ENCODE assay signal across 37 cellular contexts in genomic region chr17:49862781-49863331, GRCh38. TPM values are rescaled to one million over a fixed set of nuclear protein-coding genes. Genes with fewer than 3 reads are reported as not detected.
DNase-seq lines count a peak whose midpoint lies in the region; ATAC-seq, FAIRE-seq and TF ChIP-seq lines count a peak whose summit lies in the region.
"Had no signal": no experiment of that assay in that cellular context is flagged by ENCODE, and none has a peak within 500 bp of the region (broad histone marks: within the 10 kb centered on the region; RNA-seq: fewer than 3 reads in every experiment).

No MANE protein-coding gene starts in this region.

- BruUV-seq in HepG2 (replicated peaks; lab: Mats Ljungman, UMichigan), result no TSS peak

- peak overlapping the region; percentile 41 for H3K27ac ChIP-seq in HepG2 (ENCODE audit: extremely low read length, insufficient read depth, low read length)
- no peak overlapping the region for H3K27ac ChIP-seq in prostate gland
- H3K27ac ChIP-seq: GM23248, KMS-11, left ventricle myocardium inferior, psoas muscle, SJSA1 had no signal

- ATAC-seq in HepG2, result peak; percentile 66
- ATAC-seq: effector memory CD8-positive, alpha-beta T cell; psoas muscle; stimulated activated effector memory CD8-positive, alpha-beta T cell treated with anti-CD3 and anti-CD28 coated beads, Interleukin-12 subunit alpha, Interleukin-12 subunit beta, amount 100 ng/mL, for 72 hours had no signal

- CTCF ChIA-PET in HepG2 (lab: Yijun Ruan, JAX; ENCODE audit: low intra/inter-chr PET ratio, low total read pairs), result interaction anchor here (5.0 kb wide), 1 partner anchor 133 kb away, joined by 284 read pairs; the partner anchor contains the start of gene DLX3
- CTCF ChIA-PET in activated CD4-positive, alpha-beta T cell treated with anti-CD3 and anti-CD28 coated beads, Interleukin-2, amount 10 ng/mL, durations not matched to agents 7 days and 5 days (lab: Charles Lee), result interaction anchor here (1.0 to 5.5 kb wide), 2 partner anchors 11 to 134 kb away, joined by 3 to 51 read pairs; partner anchors contain the start of gene DLX3

- H3K79me2 ChIP-seq in HepG2 (ENCODE audit: insufficient read depth, low read length), result no peaks in the 10 kb centered on the region

- H4K20me1 ChIP-seq in HepG2 (ENCODE audit: insufficient read depth, low read length), result no peaks in the 10 kb centered on the region

- in situ Hi-C loops in HepG2 (cut with HindIII; ENCODE audit: extremely low pct_ligation_motif_present, low pct_unique_long_range_greater_than_20kb), result loop anchor here (5.0 to 10.0 kb wide), 2 partner anchors 134 to 222 kb away; partner anchors contain the start of gene DLX3

- TF ChIP-seq EP300 in HepG2 (IDR thresholded peaks at IDR 0.05; ENCODE audit: low read depth in 2 of 2, low read length in 2 of 2) (peak in 1 of 2 experiments; percentile 50; a peak in 1 of 4 replicates), HepG2 (CRISPR knock-in tag; IDR thresholded peaks at IDR 0.05; ENCODE audit: borderline replicate concordance) (no peak)

- H3K9me3 ChIP-seq in HepG2 (ENCODE audit: low read length) (no peaks in the 10 kb centered on the region), prostate gland (no peaks in the 10 kb centered on the region)
- H3K9me3 ChIP-seq: left ventricle myocardium inferior, MG63, psoas muscle, SJSA1 had no signal

- TF ChIP-seq POLR2A in HepG2 (IDR thresholded peaks at IDR 0.05; ENCODE audit: insufficient read depth in 1 of 2, low read depth in 2 of 2, low read length in 2 of 2), result no peak
- TF ChIP-seq POLR2A in prostate gland (IDR thresholded peaks at IDR 0.05), result no peak

- H3K4me1 ChIP-seq in HepG2 (ENCODE audit: insufficient read depth, low read length) (peaks cover 56% of the 10 kb centered on the region), prostate gland (replicated peaks) (no peaks in the 10 kb centered on the region)

- intact Hi-C loops in HepG2 (cut with micrococcal nuclease; ENCODE audit: unreplicated experiment) (loop anchor here (10.0 kb wide), 1 partner anchor 222 kb away; no protein-coding TSS in a partner anchor), posterior vena cava (cut with DNase I) (loop anchor here (5.0 to 10.0 kb wide), 2 partner anchors 134 to 212 kb away; partner anchors contain the start of gene DLX3 (in 1 of the 2)), prostate gland (cut with DNase I) (no loop called here)

- H3K9ac ChIP-seq in HepG2 (ENCODE audit: insufficient read depth, low read depth, low read length), result no peak overlapping the region
- H3K9ac ChIP-seq: GM23248, KMS-11 had no signal

- H3K9me3 Mint-ChIP-seq in activated CD4-positive, alpha-beta T cell treated with anti-CD3 and anti-CD28 coated beads, Interleukin-2, amount 10 ng/mL, durations not matched to agents 7 days and 5 days, result no peaks in the 10 kb centered on the region
- H3K9me3 Mint-ChIP-seq: activated CD4-positive, alpha-beta memory T cell treated with anti-CD3 and anti-CD28 coated beads, Interleukin-2, amount 10 ng/mL, durations not matched to agents 7 days and 5 days; activated naive CD4-positive, alpha-beta T cell treated with anti-CD3 and anti-CD28 coated beads for 36 hours; CD4-positive, alpha-beta T cell; central memory CD8-positive, alpha-beta T cell; effector memory CD8-positive, alpha-beta T cell; stimulated activated effector memory CD8-positive, alpha-beta T cell treated with anti-CD3 and anti-CD28 coated beads, Interleukin-12 subunit alpha, Interleukin-12 subunit beta, amount 100 ng/mL, for 72 hours had no signal

- no peak overlapping the region for H2AFZ ChIP-seq in HepG2 (ENCODE audit: low read length)
- H2AFZ ChIP-seq: GM23248 had no signal

- no peak overlapping the region for H3K27ac Mint-ChIP-seq in activated CD4-positive, alpha-beta T cell treated with anti-CD3 and anti-CD28 coated beads, Interleukin-2, amount 10 ng/mL, durations not matched to agents 7 days and 5 days
- H3K27ac Mint-ChIP-seq: activated CD4-positive, alpha-beta memory T cell treated with anti-CD3 and anti-CD28 coated beads, Interleukin-2, amount 10 ng/mL, durations not matched to agents 7 days and 5 days; activated naive CD4-positive, alpha-beta T cell treated with anti-CD3 and anti-CD28 coated beads for 36 hours; CD4-positive, alpha-beta T cell; effector memory CD8-positive, alpha-beta T cell; stimulated activated effector memory CD8-positive, alpha-beta T cell treated with anti-CD3 and anti-CD28 coated beads, Interleukin-12 subunit alpha, Interleukin-12 subunit beta, amount 100 ng/mL, for 72 hours had no signal

- no peaks in the 10 kb centered on the region for H3K36me3 ChIP-seq in HepG2 (replicated peaks in 1 of 2; ENCODE audit: control insufficient read depth in 1 of 2, insufficient read depth in 2 of 2, low read length in 2 of 2)
- H3K36me3 ChIP-seq in prostate gland, result no peaks in the 10 kb centered on the region
- H3K36me3 ChIP-seq: left ventricle myocardium inferior, MG63, SJSA1 had no signal

- no peak overlapping the region for H3K4me3 Mint-ChIP-seq in activated CD4-positive, alpha-beta T cell treated with anti-CD3 and anti-CD28 coated beads, Interleukin-2, amount 10 ng/mL, durations not matched to agents 7 days and 5 days
- H3K4me3 Mint-ChIP-seq: activated CD4-positive, alpha-beta memory T cell treated with anti-CD3 and anti-CD28 coated beads, Interleukin-2, amount 10 ng/mL, durations not matched to agents 7 days and 5 days; activated naive CD4-positive, alpha-beta T cell treated with anti-CD3 and anti-CD28 coated beads for 36 hours; CD4-positive, alpha-beta T cell; central memory CD8-positive, alpha-beta T cell; effector memory CD8-positive, alpha-beta T cell; stimulated activated effector memory CD8-positive, alpha-beta T cell treated with anti-CD3 and anti-CD28 coated beads, Interleukin-12 subunit alpha, Interleukin-12 subunit beta, amount 100 ng/mL, for 72 hours had no signal

- DNase-seq in SKM-1 treated with dmso at 0.1 percent for 144 hours (lab: John Stamatoyannopoulos, UW; ENCODE audit: unreplicated experiment) (peak; percentile 45), SKM-1 (lab: John Stamatoyannopoulos, UW; ENCODE audit: unreplicated experiment) (no peak), UCSD-AML1 (lab: John Stamatoyannopoulos, UW; ENCODE audit: unreplicated experiment) (peak; percentile 65), HepG2 (ENCODE audit: low spot score) (peak; percentile 79), posterior vena cava (ENCODE audit: low spot score) (no peak), NCI-H524 treated with DMSO at 0.1 percent for 48 hours (lab: John Stamatoyannopoulos, UW) (no peak), prostate gland (ENCODE audit: low spot score) (no peak)
- no peak for DNase-seq in activated CD4-positive, alpha-beta T cell treated with anti-CD3 and anti-CD28 coated beads, Interleukin-2, amount 10 ng/mL, durations not matched to agents 7 days and 5 days
- DNase-seq: activated CD4-positive, alpha-beta memory T cell treated with anti-CD3 and anti-CD28 coated beads, Interleukin-2, amount 10 ng/mL, durations not matched to agents 7 days and 5 days; activated CD4-positive, CD25-positive, alpha-beta regulatory T cell treated with anti-CD3 and anti-CD28 coated beads, Interleukin-2, amount 50 U/mL, for 72 hours; activated CD8-positive, alpha-beta memory T cell treated with anti-CD3 and anti-CD28 coated beads, Interleukin-2, amount 50 U/mL, for 4 hours; activated naive CD4-positive, alpha-beta T cell treated with anti-CD3 and anti-CD28 coated beads for 36 hours; CD4-positive, alpha-beta T cell; DND-41; effector memory CD8-positive, alpha-beta T cell; GF-D8; GM23248; left ventricle myocardium inferior; MG63; NCI-H1694 treated with DMSO at 0.1 percent for 48 hours; NCI-H510A; psoas muscle; substantia nigra had no signal

- H3K4me2 ChIP-seq in HepG2 (ENCODE audit: low read depth, low read length), result peak overlapping the region; percentile 29; the same call in 1 of the 2 replicates
- H3K4me2 ChIP-seq: KMS-11 had no signal

- POLR2A ChIA-PET in HepG2 (lab: Yijun Ruan, JAX), result interaction anchor here (0.8 to 2.5 kb wide), 2 partner anchors 132 to 134 kb away, joined by 3 to 7 read pairs; partner anchors contain the start of gene DLX3
- POLR2A ChIA-PET in activated CD4-positive, alpha-beta T cell treated with anti-CD3 and anti-CD28 coated beads, Interleukin-2, amount 10 ng/mL, durations not matched to agents 7 days and 5 days (lab: Charles Lee), result no interaction called here

- H3K4me3 ChIP-seq in HepG2 (replicated peaks in 1 of 3; ENCODE audit: insufficient read depth in 1 of 3, low read depth in 2 of 3, low read length in 3 of 3) (peak overlapping the region in 1 of 3 experiments; percentile 27; a peak in 1 of 6 replicates), prostate gland (no peak overlapping the region)
- H3K4me3 ChIP-seq: GM23248, left ventricle myocardium inferior, MG63, psoas muscle, SJSA1 had no signal

- 0 out of 2 replicates have a peak, but pooled peaks have one; percentile 24 for TF ChIP-seq CTCF in HepG2 (CRISPR knock-in tag; IDR thresholded peaks at IDR 0.05)
- TF ChIP-seq CTCF in prostate gland (IDR thresholded peaks at IDR 0.05), result no peak

- H3K27me3 ChIP-seq in HepG2 (ENCODE audit: control insufficient read depth in 1 of 2, insufficient read depth in 2 of 2, low read length in 2 of 2) (peaks cover 0 to 11% of the 10 kb centered on the region in 2 experiments; a peak in 1 of 5 replicates), prostate gland (replicated peaks; ENCODE audit: insufficient read depth) (no peaks in the 10 kb centered on the region)
- H3K27me3 ChIP-seq: MG63 had no signal

- peak; percentile 43 for FAIRE-seq in HepG2 (lab: Jason Lieb, UNC)
- FAIRE-seq: D721Med, TTC549 had no signal

- H3K27me3 Mint-ChIP-seq in activated CD4-positive, alpha-beta T cell treated with anti-CD3 and anti-CD28 coated beads, Interleukin-2, amount 10 ng/mL, durations not matched to agents 7 days and 5 days, result peaks cover 11% of the 10 kb centered on the region
- H3K27me3 Mint-ChIP-seq: central memory CD8-positive, alpha-beta T cell had no signal

- no peaks in the 10 kb centered on the region for H3K36me3 Mint-ChIP-seq in activated CD4-positive, alpha-beta T cell treated with anti-CD3 and anti-CD28 coated beads, Interleukin-2, amount 10 ng/mL, durations not matched to agents 7 days and 5 days (ENCODE audit: low read depth)

- TF ChIP-seq RAD21 in HepG2 (CRISPR knock-in tag; IDR thresholded peaks at IDR 0.05), result no peak

- H3K4me1 Mint-ChIP-seq in activated CD4-positive, alpha-beta T cell treated with anti-CD3 and anti-CD28 coated beads, Interleukin-2, amount 10 ng/mL, durations not matched to agents 7 days and 5 days, result no peaks in the 10 kb centered on the region
- H3K4me1 Mint-ChIP-seq: activated CD4-positive, alpha-beta memory T cell treated with anti-CD3 and anti-CD28 coated beads, Interleukin-2, amount 10 ng/mL, durations not matched to agents 7 days and 5 days had no signal

- WGBS in HepG2 (ENCODE audit: low lambda C conversion rate), result 13% methylated on average over 4 of the region's 17 CpGs
- WGBS in prostate gland, result 57% methylated on average over 16 of the region's 17 CpGs

RNA-seq across cellular contexts. Expression of gene TAC4, which starts 15.0 kb away (rescaled TPM):
- total RNA-seq in HepG2 (2016; rRNA removed; fragmentation: Illumina TruSeq; extraction: Trizol) (not detected in 2 replicates), posterior vena cava (not detected), prostate gland (not detected)
- not detected in 2 replicates for total RNA-seq in HepG2 (2016; cell fraction: cytosol; rRNA removed; fragmentation: Illumina TruSeq; extraction: Trizol; ENCODE audit: low read depth)
- not detected in 2 replicates for total RNA-seq in HepG2 (2016; cell fraction: insoluble cytoplasmic fraction; rRNA removed; fragmentation: Illumina TruSeq; extraction: Trizol)
- total RNA-seq in HepG2 (2016; cell fraction: membrane; rRNA removed; fragmentation: Illumina TruSeq; extraction: Trizol), result not detected in 2 replicates
- not detected in 2 replicates for total RNA-seq in HepG2 (2016; cell fraction: nucleus; rRNA removed; fragmentation: Illumina TruSeq; extraction: Trizol)
- not detected in 2 replicates for polyA plus RNA-seq in HepG2 (2011; rRNA removed)
- not detected in 2 replicates for polyA plus RNA-seq in HepG2 (2011; cell fraction: cytosol; rRNA removed)
- not detected in 2 replicates for polyA plus RNA-seq in HepG2 (2011; cell fraction: nucleus; rRNA removed)
- polyA plus RNA-seq in HepG2 (2012), result not detected in 2 replicates
- polyA plus RNA-seq in HepG2 (2016; cell fraction: cytosol; fragmentation: Illumina TruSeq; extraction: Trizol; ENCODE audit: low read depth), result not detected in 2 replicates
- not detected in 2 replicates for polyA plus RNA-seq in HepG2 (2016; cell fraction: insoluble cytoplasmic fraction; fragmentation: Illumina TruSeq; extraction: Trizol; ENCODE audit: low read depth)
- polyA plus RNA-seq in HepG2 (2016; cell fraction: membrane; fragmentation: Illumina TruSeq; extraction: Trizol; ENCODE audit: low read depth), result not detected in 2 replicates
- polyA plus RNA-seq in HepG2 (2016; cell fraction: nucleus; fragmentation: Illumina TruSeq; extraction: Trizol; ENCODE audit: insufficient read depth, low read depth), result not detected in 2 replicates
- polyA minus RNA-seq in HepG2 (2011; rRNA and poly(A)+ RNA removed; ENCODE audit: low replicate concordance), result not detected in 2 replicates
- not detected in 2 replicates for polyA minus RNA-seq in HepG2 (2011; cell fraction: cytosol; rRNA and poly(A)+ RNA removed)
- polyA minus RNA-seq in HepG2 (2011; cell fraction: nucleus; rRNA and poly(A)+ RNA removed), result not detected in 2 replicates
- total RNA-seq in activated CD4-positive, alpha-beta T cell treated with anti-CD3 and anti-CD28 coated beads, Interleukin-2, amount 10 ng/mL, durations not matched to agents 7 days and 5 days, result not detected
- total RNA-seq: A172; activated CD4-positive, alpha-beta memory T cell treated with anti-CD3 and anti-CD28 coated beads, Interleukin-2, amount 10 ng/mL, durations not matched to agents 7 days and 5 days; activated naive CD4-positive, alpha-beta T cell treated with anti-CD3 and anti-CD28 coated beads for 36 hours; CD4-positive, alpha-beta T cell; epithelial cell of proximal tubule; glomerular endothelial cell; GM23248; mesenteric fat pad; psoas muscle; RPMI7951; SJSA1; T-helper 1 cell treated with Interleukin-12 subunit alpha and Interleukin-12 subunit beta and Interleukin-4 antibody, amounts not matched to agents 30 ng/mL and 1 ng/mL, for 36 hours; ureter had no signal
- polyA plus RNA-seq: adipose tissue, GM23248, psoas muscle had no signal

Comparison
In these comparisons a context has a peak if more than half of its experiments do, and no peak if none do; other contexts are left out.
1. DNase-seq: peak in SKM-1 treated with dmso at 0.1 percent for 144 hours (single experiment), UCSD-AML1 (single experiment) and HepG2 (single experiment); none in SKM-1 (single experiment), posterior vena cava (single experiment), activated CD4-positive, alpha-beta T cell treated with anti-CD3 and anti-CD28 coated beads, Interleukin-2, amount 10 ng/mL, durations not matched to agents 7 days and 5 days (single experiment), NCI-H524 treated with DMSO at 0.1 percent for 48 hours (single experiment) and prostate gland (single experiment).